In the genomic region with DNA sequence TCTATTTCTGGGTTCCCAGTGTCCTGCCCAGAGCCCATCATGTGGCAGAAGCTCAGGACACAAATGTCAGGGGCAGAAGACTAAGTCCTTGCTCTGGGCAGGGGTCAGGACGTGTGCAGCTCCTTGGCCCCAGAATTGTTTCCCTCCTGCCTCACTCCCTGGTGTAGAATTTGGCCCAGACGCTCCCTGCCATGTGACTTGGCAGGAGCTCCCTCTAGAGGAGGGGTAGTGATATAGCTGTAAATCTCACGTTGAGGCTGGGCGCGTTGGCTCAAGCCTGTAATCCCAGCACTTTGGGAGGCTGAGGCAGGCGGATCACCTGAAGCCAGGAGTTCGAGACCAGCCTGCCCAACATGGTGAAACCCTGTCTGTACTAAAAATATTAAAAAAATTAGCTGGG, we compare ENCODE assay signal across 10 cellular contexts.
A peak's percentile ranks its signal among the peaks of the same experiment; 100 is the strongest.
DNase-seq lines count a peak whose midpoint lies in the region; TF ChIP-seq lines count a peak whose summit lies in the region.
"Had no signal": no experiment of that assay in that cellular context is flagged by ENCODE, and none has a peak within 500 bp of the region (broad histone marks: within the 10 kb centered on the region; RNA-seq: fewer than 3 reads in every experiment).

No MANE protein-coding gene starts in this region.

- H3K4me3 Mint-ChIP-seq in activated T-helper 2 cell treated with anti-CD3 and anti-CD28 coated beads, Interferon-gamma antibody, Interleukin-2, Interleukin-4, amounts not matched to agents 10 μg/mL and 5 μg/mL and 100 μg/mL, durations not matched to agents 14 hours and 24 hours and 36 hours (ENCODE audit: low read depth): no peak overlapping the region
- H3K4me3 Mint-ChIP-seq in neural crest cell: no peak overlapping the region
- H3K4me3 Mint-ChIP-seq: activated naive CD4-positive, alpha-beta T cell treated with anti-CD3 and anti-CD28 coated beads, Interleukin-2, amount 10 ng/mL, durations not matched to agents 7 days and 5 days had no signal

- peak; percentile 41; the same call in 1 of the 2 replicates for TF ChIP-seq CTCF in LNCAP (IDR thresholded peaks at IDR 0.05)
- TF ChIP-seq CTCF in neural crest cell (conservative IDR thresholded peaks at IDR 0.05): peak; percentile 48

- no peaks in the 10 kb centered on the region for H3K36me3 Mint-ChIP-seq in activated T-helper 2 cell treated with anti-CD3 and anti-CD28 coated beads, Interferon-gamma antibody, Interleukin-2, Interleukin-4, amounts not matched to agents 10 μg/mL and 5 μg/mL and 100 μg/mL, durations not matched to agents 14 hours and 24 hours and 36 hours (ENCODE audit: low read depth)
- H3K36me3 Mint-ChIP-seq in neural crest cell (ENCODE audit: low read depth): no peaks in the 10 kb centered on the region
- H3K36me3 Mint-ChIP-seq: activated naive CD4-positive, alpha-beta T cell treated with anti-CD3 and anti-CD28 coated beads, Interleukin-2, amount 10 ng/mL, durations not matched to agents 7 days and 5 days had no signal

- H3K9me3 Mint-ChIP-seq in activated T-helper 2 cell treated with anti-CD3 and anti-CD28 coated beads, Interferon-gamma antibody, Interleukin-2, Interleukin-4, amounts not matched to agents 10 μg/mL and 5 μg/mL and 100 μg/mL, durations not matched to agents 14 hours and 24 hours and 36 hours: no peaks in the 10 kb centered on the region
- no peaks in the 10 kb centered on the region for H3K9me3 Mint-ChIP-seq in neural crest cell
- H3K9me3 Mint-ChIP-seq: activated naive CD4-positive, alpha-beta T cell treated with anti-CD3 and anti-CD28 coated beads, Interleukin-2, amount 10 ng/mL, durations not matched to agents 7 days and 5 days had no signal

- intact Hi-C loops in activated T-helper 2 cell treated with anti-CD3 and anti-CD28 coated beads, Interferon-gamma antibody, Interleukin-2, Interleukin-4, amounts not matched to agents 10 μg/mL and 5 μg/mL and 100 μg/mL, durations not matched to agents 14 hours and 24 hours and 36 hours (cut with micrococcal nuclease): no loop called here

- DNase-seq in NCI-H2196 (lab: John Stamatoyannopoulos, UW; ENCODE audit: unreplicated experiment): peak; percentile 10
- DNase-seq in NCI-H2196 treated with DMSO at 0.1 percent for 48 hours (lab: John Stamatoyannopoulos, UW; ENCODE audit: unreplicated experiment): no peak
- DNase-seq in activated T-helper 2 cell treated with anti-CD3 and anti-CD28 coated beads, Interferon-gamma antibody, Interleukin-2, Interleukin-4, amounts not matched to agents 10 μg/mL and 5 μg/mL and 100 μg/mL, durations not matched to agents 14 hours and 24 hours and 36 hours (ENCODE audit: low spot score): peak; percentile 10
- DNase-seq in neural crest cell (ENCODE audit: low read depth, low spot score): no peak
- no peak for DNase-seq in cerebellum (ENCODE audit: low spot score)
- no peak for DNase-seq in pons (ENCODE audit: low spot score)
- no peak for DNase-seq in T-helper 9 cell
- DNase-seq: activated naive CD4-positive, alpha-beta T cell treated with anti-CD3 and anti-CD28 coated beads, Interleukin-2, amount 10 ng/mL, durations not matched to agents 7 days and 5 days; KG1 had no signal

- H3K4me1 Mint-ChIP-seq in activated T-helper 2 cell treated with anti-CD3 and anti-CD28 coated beads, Interferon-gamma antibody, Interleukin-2, Interleukin-4, amounts not matched to agents 10 μg/mL and 5 μg/mL and 100 μg/mL, durations not matched to agents 14 hours and 24 hours and 36 hours (ENCODE audit: low read depth): no peaks in the 10 kb centered on the region
- H3K4me1 Mint-ChIP-seq in neural crest cell: peaks cover 41% of the 10 kb centered on the region

- H3K27ac Mint-ChIP-seq in activated T-helper 2 cell treated with anti-CD3 and anti-CD28 coated beads, Interferon-gamma antibody, Interleukin-2, Interleukin-4, amounts not matched to agents 10 μg/mL and 5 μg/mL and 100 μg/mL, durations not matched to agents 14 hours and 24 hours and 36 hours: no peak overlapping the region
- no peak overlapping the region for H3K27ac Mint-ChIP-seq in neural crest cell (ENCODE audit: unreplicated experiment)
- H3K27ac Mint-ChIP-seq: activated naive CD4-positive, alpha-beta T cell treated with anti-CD3 and anti-CD28 coated beads, Interleukin-2, amount 10 ng/mL, durations not matched to agents 7 days and 5 days had no signal

- H3K27me3 Mint-ChIP-seq in activated T-helper 2 cell treated with anti-CD3 and anti-CD28 coated beads, Interferon-gamma antibody, Interleukin-2, Interleukin-4, amounts not matched to agents 10 μg/mL and 5 μg/mL and 100 μg/mL, durations not matched to agents 14 hours and 24 hours and 36 hours (ENCODE audit: low read depth): no peaks in the 10 kb centered on the region
- no peaks in the 10 kb centered on the region for H3K27me3 Mint-ChIP-seq in neural crest cell (ENCODE audit: low read depth)

Comparison
In these comparisons a context has a peak if more than half of its experiments do, and no peak if none do; other contexts are left out.
1. DNase-seq: peak in NCI-H2196 (single experiment) and activated T-helper 2 cell treated with anti-CD3 and anti-CD28 coated beads, Interferon-gamma antibody, Interleukin-2, Interleukin-4, amounts not matched to agents 10 μg/mL and 5 μg/mL and 100 μg/mL, durations not matched to agents 14 hours and 24 hours and 36 hours (single experiment); none in NCI-H2196 treated with DMSO at 0.1 percent for 48 hours (single experiment), neural crest cell (single experiment), cerebellum (single experiment), pons (single experiment) and T-helper 9 cell (single experiment).